8 cellular contexts compared by ENCODE assay signal in the genomic region with DNA sequence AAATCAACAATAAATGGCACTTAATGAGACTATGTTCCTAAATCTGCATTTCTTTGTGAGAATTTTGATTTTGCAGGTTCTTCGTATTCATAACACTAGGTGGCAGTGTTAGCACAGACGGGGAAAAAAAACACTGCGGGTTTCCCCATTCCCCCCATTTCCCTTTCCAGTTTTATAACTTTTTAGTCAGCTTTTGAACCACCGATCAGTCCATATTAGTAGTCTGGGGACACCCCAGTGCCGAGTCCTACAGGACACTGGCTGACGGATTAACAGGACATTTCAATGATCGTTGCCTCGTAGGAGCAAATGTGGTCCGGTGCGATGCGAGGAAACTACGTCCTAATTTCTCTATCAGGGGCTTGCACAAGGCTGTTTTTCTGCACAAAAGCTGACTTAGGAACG.
DNase-seq lines count a peak whose midpoint lies in the region; ATAC-seq and TF ChIP-seq lines count a peak whose summit lies in the region.

No MANE protein-coding gene starts in this region.

- in situ Hi-C loops in ACHN (cut with HindIII; ENCODE audit: low pct_ligation_motif_present, low pct_unique_long_range_greater_than_20kb, low sequenced_read_pairs): no loop called here

- intact Hi-C loops in left cardiac atrium (cut with DNase I): loop anchor here in 1 of 2 donors (5.0 to 10.0 kb wide), 2 partner anchors 1032 to 1104 kb away; no protein-coding TSS in a partner anchor

- no peaks in the 10 kb centered on the region for H3K9me3 ChIP-seq in skeletal muscle satellite cell (replicated peaks; ENCODE audit: low read length)

- no peaks in the 10 kb centered on the region for H3K9me3 Mint-ChIP-seq in activated naive CD4-positive, alpha-beta T cell treated with anti-CD3 and anti-CD28 coated beads, Interleukin-2, amount 50 U/mL, for 72 hours

- peak; percentile 16 for DNase-seq in ACHN
- DNase-seq in GM10248 (ENCODE audit: extremely low spot score): peak; percentile 37
- DNase-seq in NCI-H2227 (lab: John Stamatoyannopoulos, UW; ENCODE audit: unreplicated experiment): peak; percentile 24
- no peak for DNase-seq in activated naive CD4-positive, alpha-beta T cell treated with anti-CD3 and anti-CD28 coated beads, Interleukin-2, amount 50 U/mL, for 72 hours (ENCODE audit: low spot score in 2 of 2)
- DNase-seq in left cardiac atrium: no peak
- DNase-seq in stimulated activated CD4-positive, alpha-beta T cell treated with anti-CD3 and anti-CD28 coated beads, Interleukin-1b, Interleukin-23, amount 100 ng/mL, for 48 hours: no peak

- peaks cover 3% of the 10 kb centered on the region for H3K4me1 ChIP-seq in skeletal muscle satellite cell (ENCODE audit: control insufficient read depth, insufficient read depth, low read length)

- H3K9ac ChIP-seq in skeletal muscle satellite cell (ENCODE audit: low read depth, low read length): peak overlapping the region; percentile 50

- H3K36me3 Mint-ChIP-seq in activated naive CD4-positive, alpha-beta T cell treated with anti-CD3 and anti-CD28 coated beads, Interleukin-2, amount 50 U/mL, for 72 hours: no peaks in the 10 kb centered on the region

- peak overlapping the region; percentile 63 for H3K4me3 ChIP-seq in skeletal muscle satellite cell (ENCODE audit: low read length)

- TF ChIP-seq CTCF in GM10248 (IDR thresholded peaks at IDR 0.05; ENCODE audit: control extremely low read depth, extremely low read depth, low read depth, missing control alignments): peak; percentile 63

- CTCF ChIA-PET in GM10248 (lab: Yijun Ruan, JAX): interaction anchor here (0.6 to 4.6 kb wide), 44 partner anchors 9 to 1120 kb away, joined by 3 to 50 read pairs (median 5); no protein-coding TSS in a partner anchor

- POLR2A ChIA-PET in GM10248 (lab: Yijun Ruan, JAX): no interaction called here

- H3K36me3 ChIP-seq in skeletal muscle satellite cell (ENCODE audit: insufficient read depth, low read length): no peaks in the 10 kb centered on the region

- ATAC-seq in activated naive CD4-positive, alpha-beta T cell treated with anti-CD3 and anti-CD28 coated beads, Interleukin-2, amount 50 U/mL, for 72 hours: peak; percentile 7 to 43
- ATAC-seq in left cardiac atrium (peak; percentile 38 to 39), HG03139 (IDR thresholded peaks at IDR 0.05; ENCODE audit: unreplicated experiment) (no peak)

- peak overlapping the region; percentile 73 for H3K4me2 ChIP-seq in skeletal muscle satellite cell (ENCODE audit: low read length)

- H3K27ac Mint-ChIP-seq in activated naive CD4-positive, alpha-beta T cell treated with anti-CD3 and anti-CD28 coated beads, Interleukin-2, amount 50 U/mL, for 72 hours: no peak overlapping the region

- H3K27me3 ChIP-seq in skeletal muscle satellite cell (ENCODE audit: control insufficient read depth, insufficient read depth, low read length): no peaks in the 10 kb centered on the region

Comparison
In these comparisons a context has a peak if more than half of its experiments do, and no peak if none do; other contexts are left out.
1. DNase-seq: peak in ACHN (single experiment), GM10248 (single experiment) and NCI-H2227 (single experiment); none in activated naive CD4-positive, alpha-beta T cell treated with anti-CD3 and anti-CD28 coated beads, Interleukin-2, amount 50 U/mL, for 72 hours (0 of 2), left cardiac atrium (single experiment) and stimulated activated CD4-positive, alpha-beta T cell treated with anti-CD3 and anti-CD28 coated beads, Interleukin-1b, Interleukin-23, amount 100 ng/mL, for 48 hours (single experiment).